In the genomic region with DNA sequence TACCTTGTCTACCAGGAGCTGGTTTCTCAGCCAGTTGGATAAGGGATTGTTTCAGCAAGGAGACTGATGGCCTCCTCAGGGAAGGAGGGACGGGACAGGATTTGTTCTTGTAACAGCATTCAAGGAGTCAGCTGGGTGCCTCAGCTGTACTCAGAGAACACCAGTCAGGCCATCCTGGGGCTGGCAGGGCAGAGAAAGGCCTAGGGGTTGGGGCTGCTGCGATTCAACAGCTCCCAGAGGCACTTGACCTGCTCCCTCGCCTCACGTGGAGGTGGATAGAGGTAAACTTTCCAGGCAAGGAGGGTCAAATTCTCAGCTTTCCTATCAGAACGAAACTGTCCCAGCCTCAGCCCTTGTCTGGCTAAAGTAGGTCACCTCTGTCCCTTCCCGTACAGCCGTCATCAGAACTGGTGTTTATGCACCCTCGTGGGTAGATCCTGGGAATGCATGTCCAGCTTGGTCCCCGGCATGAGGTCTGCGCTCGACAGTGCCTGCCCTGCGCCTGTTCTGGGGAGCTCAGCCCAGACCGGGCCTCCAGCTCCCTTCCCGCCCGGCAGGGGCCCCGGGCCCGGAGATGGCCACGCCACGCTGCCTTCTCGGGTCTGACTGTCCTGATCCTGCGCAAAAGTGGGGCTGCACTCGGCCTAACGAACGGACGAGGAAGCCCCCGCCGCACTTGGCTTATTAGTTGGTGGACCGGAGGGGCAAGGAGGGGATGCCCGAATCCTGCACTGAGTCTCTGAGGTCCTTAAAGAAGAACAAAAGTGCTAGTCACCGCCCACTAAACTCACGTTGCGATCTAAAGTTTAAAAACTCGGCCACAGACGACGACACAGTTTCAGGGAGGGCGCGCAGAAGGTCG, we compare ENCODE assay signal across 8 cellular contexts. TPM values are rescaled to one million over a fixed set of nuclear protein-coding genes. Genes with fewer than 3 reads are reported as not detected.
DNase-seq lines count a peak whose midpoint lies in the region; ATAC-seq, FAIRE-seq and TF ChIP-seq lines count a peak whose summit lies in the region.

No MANE protein-coding gene starts in this region.

- TF ChIP-seq CTCF in HCT116 (IDR thresholded peaks at IDR 0.05 in 2 of 3, conservative IDR thresholded peaks at IDR 0.05 in 1 of 3; ENCODE audit: borderline replicate concordance in 1 of 3, insufficient read depth in 1 of 3, low read depth in 2 of 3, low read length in 2 of 3), result no peak
- no peak for TF ChIP-seq CTCF in PC-3 (conservative IDR thresholded peaks at IDR 0.05; ENCODE audit: low read depth, low read length)

- H3K4me2 ChIP-seq in HCT116 (ENCODE audit: low read length) (peak overlapping the region; percentile 78), PC-3 (ENCODE audit: low read length) (peak overlapping the region; percentile 85)

- CTCF ChIA-PET in HCT116 (lab: Charles Lee) (interaction anchor here (0.9 to 2.5 kb wide), 4 partner anchors 37 to 133 kb away, joined by 3 to 12 read pairs (median 6); no protein-coding TSS in a partner anchor), PC-3 (lab: Charles Lee) (interaction anchor here (1.4 kb wide), 1 partner anchor 102 kb away, joined by 8 read pairs; no protein-coding TSS in a partner anchor)

- BruUV-seq in HCT116 (replicated peaks; lab: Mats Ljungman, UMichigan) (TSS peak; percentile 93), PC-3 (replicated peaks; lab: Mats Ljungman, UMichigan) (TSS peak; percentile 88)

- intact Hi-C loops in HCT116 (cut with micrococcal nuclease) (no loop called here), PC-3 (cut with micrococcal nuclease) (loop anchor here (5.0 kb wide), 1 partner anchor 52 kb away; no protein-coding TSS in a partner anchor)

- H3K27ac ChIP-seq in HCT116 (ENCODE audit: low read depth, low read length), result peak overlapping the region; percentile 82
- peak overlapping the region; percentile 56 for H3K27ac ChIP-seq in PC-3 (ENCODE audit: low read length)
- H3K27ac ChIP-seq in layer of hippocampus (ENCODE audit: low read depth, low read length), result peak overlapping the region; percentile 88

- no peaks in the 10 kb centered on the region for H3K27me3 ChIP-seq in HCT116 (ENCODE audit: insufficient read depth, low read length)
- no peaks in the 10 kb centered on the region for H3K27me3 ChIP-seq in PC-3 (ENCODE audit: low read length)
- no peaks in the 10 kb centered on the region for H3K27me3 ChIP-seq in layer of hippocampus (ENCODE audit: control insufficient read depth, insufficient read depth, low read length)

- H4K20me1 ChIP-seq in HCT116 (ENCODE audit: insufficient read depth) (no peaks in the 10 kb centered on the region), PC-3 (ENCODE audit: low read length) (no peaks in the 10 kb centered on the region)

- POLR2A ChIA-PET in HCT116 (lab: Charles Lee) (interaction anchor here (1.0 to 1.8 kb wide), 7 partner anchors 11 to 102 kb away, joined by 3 to 8 read pairs (median 5); a partner anchor contains a TSS), PC-3 (lab: Charles Lee; ENCODE audit: unreplicated experiment) (interaction anchor here (0.6 to 0.9 kb wide), 2 partner anchors 53 to 102 kb away, joined by 3 to 5 read pairs; no protein-coding TSS in a partner anchor)

- H3K9me2 ChIP-seq in HCT116 (ENCODE audit: insufficient read depth) (no peaks in the 10 kb centered on the region), PC-3 (replicated peaks; ENCODE audit: low read length) (no peaks in the 10 kb centered on the region)

- H3K4me3 ChIP-seq in HCT116 (replicated peaks in 1 of 2; ENCODE audit: low read depth in 1 of 2, low read length in 2 of 2) (peak overlapping the region; percentile 66 to 93), PC-3 (ENCODE audit: low read length) (peak overlapping the region; percentile 97)

- ATAC-seq in HCT116 (no peak), PC-3 (no peak; the same call in 1 of the 2 replicates)

- H3K9ac ChIP-seq in HCT116 (ENCODE audit: low read length) (peak overlapping the region; percentile 85), PC-3 (ENCODE audit: low read length) (peak overlapping the region; percentile 75)

- H2AFZ ChIP-seq in HCT116 (ENCODE audit: low read depth, low read length, poor library complexity, severe bottlenecking) (no peak overlapping the region), PC-3 (ENCODE audit: low read length) (peak overlapping the region; percentile 98)

- FAIRE-seq in GM12891 (lab: Jason Lieb, UNC), result no peak

- H3K36me3 ChIP-seq in HCT116 (ENCODE audit: control insufficient read depth in 1 of 2, insufficient read depth in 2 of 2, low read length in 2 of 2), result no peaks in the 10 kb centered on the region
- H3K36me3 ChIP-seq in PC-3 (ENCODE audit: low read depth, low read length), result no peaks in the 10 kb centered on the region

- no peak; the same call in 1 of the 2 replicates for TF ChIP-seq POLR2A in GM12891 (IDR thresholded peaks at IDR 0.05; ENCODE audit: low read depth, low read length)
- no peak for TF ChIP-seq POLR2A in HCT116 (IDR thresholded peaks at IDR 0.05; ENCODE audit: borderline replicate concordance, extremely low read depth, insufficient read depth, insufficient read length)

- H3K79me2 ChIP-seq in HCT116 (ENCODE audit: insufficient read depth, low read length), result peaks cover 32% of the 10 kb centered on the region
- peaks cover 34% of the 10 kb centered on the region for H3K79me2 ChIP-seq in PC-3 (ENCODE audit: low read length)

- RAD21 ChIA-PET in HCT116 (lab: Charles Lee; ENCODE audit: low non-redundant PET in 1 of 2, low total read pairs in 2 of 2, uncharacterized antibody in 2 of 2, unreplicated experiment in 2 of 2), result interaction anchor here in 1 of 2 experiments (1.1 kb wide), 1 partner anchor 102 kb away, joined by 3 read pairs; no protein-coding TSS in a partner anchor

- peaks cover 11 to 20% of the 10 kb centered on the region in 2 experiments for H3K4me1 ChIP-seq in HCT116 (ENCODE audit: control insufficient read depth in 1 of 2, insufficient read depth in 2 of 2, low read length in 2 of 2)
- peaks cover 14% of the 10 kb centered on the region for H3K4me1 ChIP-seq in PC-3 (ENCODE audit: insufficient read depth, low read length)

- peak; percentile 53 for DNase-seq in GM12891 (ENCODE audit: insufficient read length, low spot score)
- no peak for DNase-seq in HCT116 (ENCODE audit: low read depth, low spot score)
- no peak for DNase-seq in PC-3
- peak; percentile 70 for DNase-seq in cerebellar cortex (ENCODE audit: low spot score)
- DNase-seq in stimulated activated CD8-positive, alpha-beta memory T cell treated with anti-CD3 and anti-CD28 coated beads, Interleukin-4, amount 100 ng/mL, for 48 hours, result peak; percentile 36
- DNase-seq in NCI-H1694 treated with DMSO at 0.1 percent for 48 hours (lab: John Stamatoyannopoulos, UW), result no peak
- no peak for DNase-seq in UCSD-AML1 (lab: John Stamatoyannopoulos, UW; ENCODE audit: unreplicated experiment)

- TF ChIP-seq RAD21 in HCT116 (IDR thresholded peaks at IDR 0.05; ENCODE audit: low read depth), result no peak

- H3F3A ChIP-seq in PC-3 (ENCODE audit: low read length, unreplicated experiment), result no peaks in the 10 kb centered on the region

- no peaks in the 10 kb centered on the region for H3K9me3 ChIP-seq in HCT116 (ENCODE audit: control insufficient read depth in 1 of 2, insufficient read depth in 1 of 2, low read depth in 1 of 2, low read length in 2 of 2)
- H3K9me3 ChIP-seq in PC-3 (ENCODE audit: low read length), result no peaks in the 10 kb centered on the region

TF ChIP-seq in GM12891, 5 proteins besides CTCF, POLR2A, EP300 and RAD21:
- TF ChIP-seq SPI1 (IDR thresholded peaks at IDR 0.05; ENCODE audit: low read depth, low read length), result no peak
- no peak for TF ChIP-seq POU2F2 (IDR thresholded peaks at IDR 0.05; ENCODE audit: low read depth, low read length)
- no peak for TF ChIP-seq POLR2AphosphoS5 (IDR thresholded peaks at IDR 0.05; ENCODE audit: low read depth, low read length)
- TF ChIP-seq TAF1 (IDR thresholded peaks at IDR 0.05; ENCODE audit: low read depth, low read length), result no peak
- no peak for TF ChIP-seq PAX5 (IDR thresholded peaks at IDR 0.05; ENCODE audit: insufficient read depth, low read length, severe bottlenecking)
TF ChIP-seq in GM12891: peak in this region for 0.

TF ChIP-seq in HCT116, 20 proteins besides CTCF, POLR2A, EP300 and RAD21 (continues in another document):
- TF ChIP-seq ELF1 (IDR thresholded peaks at IDR 0.05; ENCODE audit: borderline replicate concordance, low read depth) (no peak), ZFX (IDR thresholded peaks at IDR 0.05) (no peak), POLR2AphosphoS5 (IDR thresholded peaks at IDR 0.05; ENCODE audit: low read depth, low read length) (no peak), SRF (IDR thresholded peaks at IDR 0.05; ENCODE audit: low read depth) (no peak), SIN3A (IDR thresholded peaks at IDR 0.05; ENCODE audit: low read depth) (no peak), FOSL1 (IDR thresholded peaks at IDR 0.05; ENCODE audit: low read depth) (no peak)
- TF ChIP-seq, protein P1, sequence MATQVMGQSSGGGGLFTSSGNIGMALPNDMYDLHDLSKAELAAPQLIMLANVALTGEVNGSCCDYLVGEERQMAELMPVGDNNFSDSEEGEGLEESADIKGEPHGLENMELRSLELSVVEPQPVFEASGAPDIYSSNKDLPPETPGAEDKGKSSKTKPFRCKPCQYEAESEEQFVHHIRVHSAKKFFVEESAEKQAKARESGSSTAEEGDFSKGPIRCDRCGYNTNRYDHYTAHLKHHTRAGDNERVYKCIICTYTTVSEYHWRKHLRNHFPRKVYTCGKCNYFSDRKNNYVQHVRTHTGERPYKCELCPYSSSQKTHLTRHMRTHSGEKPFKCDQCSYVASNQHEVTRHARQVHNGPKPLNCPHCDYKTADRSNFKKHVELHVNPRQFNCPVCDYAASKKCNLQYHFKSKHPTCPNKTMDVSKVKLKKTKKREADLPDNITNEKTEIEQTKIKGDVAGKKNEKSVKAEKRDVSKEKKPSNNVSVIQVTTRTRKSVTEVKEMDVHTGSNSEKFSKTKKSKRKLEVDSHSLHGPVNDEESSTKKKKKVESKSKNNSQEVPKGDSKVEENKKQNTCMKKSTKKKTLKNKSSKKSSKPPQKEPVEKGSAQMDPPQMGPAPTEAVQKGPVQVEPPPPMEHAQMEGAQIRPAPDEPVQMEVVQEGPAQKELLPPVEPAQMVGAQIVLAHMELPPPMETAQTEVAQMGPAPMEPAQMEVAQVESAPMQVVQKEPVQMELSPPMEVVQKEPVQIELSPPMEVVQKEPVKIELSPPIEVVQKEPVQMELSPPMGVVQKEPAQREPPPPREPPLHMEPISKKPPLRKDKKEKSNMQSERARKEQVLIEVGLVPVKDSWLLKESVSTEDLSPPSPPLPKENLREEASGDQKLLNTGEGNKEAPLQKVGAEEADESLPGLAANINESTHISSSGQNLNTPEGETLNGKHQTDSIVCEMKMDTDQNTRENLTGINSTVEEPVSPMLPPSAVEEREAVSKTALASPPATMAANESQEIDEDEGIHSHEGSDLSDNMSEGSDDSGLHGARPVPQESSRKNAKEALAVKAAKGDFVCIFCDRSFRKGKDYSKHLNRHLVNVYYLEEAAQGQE (IDR thresholded peaks at IDR 0.05; ENCODE audit: low read depth), result no peak

RNA-seq across cellular contexts. Expression of a gene that starts 0.8 kb away (rescaled TPM):
- 3.8 TPM for polyA plus RNA-seq in GM12891 (2012; ENCODE audit: low read depth, missing spikeins)
- total RNA-seq in HCT116 (2021; ENCODE audit: unreplicated experiment) (15.8 TPM), PC-3 (2014; rRNA removed) (7.9 and 17.6 TPM in 2 replicates)
- 5.0 and 5.7 TPM in 2 replicates for polyA plus RNA-seq in HCT116 (2012)

RNA-seq across cellular contexts. Expression of a gene that starts 33.2 kb away (rescaled TPM):
- 92.2 TPM for polyA plus RNA-seq in GM12891 (2012; ENCODE audit: low read depth, missing spikeins)
- total RNA-seq in HCT116 (2021; ENCODE audit: unreplicated experiment), result 129 TPM
- 127 and 133 TPM in 2 replicates for polyA plus RNA-seq in HCT116 (2012)
- total RNA-seq in PC-3 (2014; rRNA removed), result 38.7 and 40.0 TPM in 2 replicates

Comparison
In these comparisons a context has a peak if more than half of its experiments do, and no peak if none do; other contexts are left out.
1. DNase-seq: peak in GM12891 (single experiment), cerebellar cortex (single experiment) and stimulated activated CD8-positive, alpha-beta memory T cell treated with anti-CD3 and anti-CD28 coated beads, Interleukin-4, amount 100 ng/mL, for 48 hours (single experiment); none in HCT116 (single experiment), PC-3 (single experiment), NCI-H1694 treated with DMSO at 0.1 percent for 48 hours (single experiment) and UCSD-AML1 (single experiment).
2. Peak in every context shown above with its lines, with median percentiles within 50 percentile points of each other: H3K27ac ChIP-seq.